In the genomic region with DNA sequence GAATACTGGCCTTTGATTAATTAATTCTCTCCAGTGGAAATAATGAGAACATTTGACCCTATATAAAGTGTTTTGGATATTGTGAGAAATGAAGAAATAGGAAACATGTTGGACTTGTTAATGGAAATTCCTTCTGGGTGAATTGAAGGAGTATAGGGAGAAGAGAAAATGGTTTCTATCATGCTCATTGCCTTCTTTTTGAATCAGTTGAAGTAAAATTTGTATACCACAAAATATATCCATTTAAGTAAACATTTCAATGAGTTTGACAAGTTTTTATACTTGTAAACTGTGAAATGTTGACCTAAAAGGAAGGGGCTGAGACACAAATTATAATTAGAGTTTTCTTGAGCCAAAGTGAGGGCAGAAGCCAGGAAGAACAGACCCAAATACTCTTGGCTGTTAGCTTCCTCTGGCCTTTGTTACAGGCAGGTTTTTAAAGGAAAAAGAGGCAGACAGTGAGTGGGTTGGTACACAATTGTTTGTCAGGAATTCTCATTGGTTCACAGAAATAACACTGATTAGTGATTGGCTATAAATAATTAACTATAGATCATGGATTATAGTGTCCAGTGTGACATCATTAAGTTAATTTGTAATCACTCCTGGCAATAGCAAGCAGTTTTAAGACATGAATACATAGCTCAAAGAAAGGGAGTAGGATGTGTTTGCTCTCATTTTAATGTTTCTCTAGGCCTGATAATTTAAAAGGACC, we compare ENCODE assay signal across 19 cellular contexts. TPM values are rescaled to one million over a fixed set of nuclear protein-coding genes. Genes with fewer than 3 reads are reported as not detected.
DNase-seq lines count a peak whose midpoint lies in the region; ATAC-seq, FAIRE-seq and TF ChIP-seq lines count a peak whose summit lies in the region.
"Had no signal": no experiment of that assay in that cellular context is flagged by ENCODE, and none has a peak within 500 bp of the region (broad histone marks: within the 10 kb centered on the region; RNA-seq: fewer than 3 reads in every experiment).

No MANE protein-coding gene starts in this region.

- H3K18ac ChIP-seq in IMR-90 (ENCODE audit: low read depth, low read length) (peak overlapping the region; percentile 96), neuronal stem cell (ENCODE audit: low read length) (no peak overlapping the region)

- H4K5ac ChIP-seq in IMR-90 (ENCODE audit: low read depth, low read length): peak overlapping the region; percentile 92

- H2BK20ac ChIP-seq in IMR-90 (ENCODE audit: low read depth, low read length): peak overlapping the region; percentile 95

- no peak overlapping the region for H2AK9ac ChIP-seq in IMR-90 (replicated peaks; ENCODE audit: low read depth, low read length, poor library complexity)

- FAIRE-seq in endothelial cell of umbilical vein (lab: Jason Lieb, UNC): no peak

- H2AFZ ChIP-seq in IMR-90 (replicated peaks; ENCODE audit: low read length, poor library complexity) (no peak overlapping the region), endothelial cell of umbilical vein (ENCODE audit: low read depth, low read length) (peak overlapping the region; percentile 33), neuronal stem cell (ENCODE audit: low read length) (peak overlapping the region; percentile 32)

- no peaks in the 10 kb centered on the region for H4K20me1 ChIP-seq in IMR-90 (ENCODE audit: insufficient read depth, low read length)
- no peaks in the 10 kb centered on the region for H4K20me1 ChIP-seq in endothelial cell of umbilical vein (replicated peaks; ENCODE audit: control insufficient read depth, extremely low read depth, insufficient read depth, low read length)

- in situ Hi-C loops in IMR-90 (cut with MboI; ENCODE audit: low sequenced_read_pairs): no loop called here

- H3K4me3 ChIP-seq in AG04450 (ENCODE audit: low read depth, low read length): no peak overlapping the region
- H3K4me3 ChIP-seq in IMR-90 (ENCODE audit: insufficient read depth, low read depth, low read length): no peak overlapping the region
- H3K4me3 ChIP-seq in endothelial cell of umbilical vein (replicated peaks in 1 of 3; ENCODE audit: insufficient read depth in 1 of 3, low read depth in 1 of 3, low read length in 3 of 3): no peak overlapping the region
- H3K4me3 ChIP-seq in neuronal stem cell (ENCODE audit: low read length in 2 of 2): no peak overlapping the region
- H3K4me3 ChIP-seq: ascending aorta, heart right ventricle, psoas muscle had no signal

- TF ChIP-seq POLR2A in IMR-90 (IDR thresholded peaks at IDR 0.05; ENCODE audit: low read depth, low read length): no peak
- no peak for TF ChIP-seq POLR2A in endothelial cell of umbilical vein (IDR thresholded peaks at IDR 0.05; ENCODE audit: low read depth, low read length)

- peak overlapping the region; percentile 46; the same call in 1 of the 2 replicates for H3K14ac ChIP-seq in IMR-90 (replicated peaks; ENCODE audit: low read depth, low read length)
- no peak overlapping the region for H3K14ac ChIP-seq in neuronal stem cell (ENCODE audit: low read length)

- peak overlapping the region; percentile 55; the same call in 1 of the 2 replicates for H3K56ac ChIP-seq in IMR-90 (ENCODE audit: extremely low read depth, insufficient read depth, low read length)

- no peak overlapping the region for H2BK12ac ChIP-seq in neuronal stem cell (ENCODE audit: low read length)

- H3K9me1 ChIP-seq in IMR-90 (ENCODE audit: insufficient read depth, low read length) (no peaks in the 10 kb centered on the region), endothelial cell of umbilical vein (replicated peaks; ENCODE audit: control insufficient read depth, extremely low read depth, insufficient read depth, low read length) (no peaks in the 10 kb centered on the region)

- POLR2A ChIA-PET in AG04450 (lab: Yijun Ruan, JAX): no interaction called here
- POLR2A ChIA-PET in IMR-90 (lab: Charles Lee; ENCODE audit: unreplicated experiment): no interaction called here
- POLR2A ChIA-PET in endothelial cell of umbilical vein (lab: Charles Lee): no interaction called here

- intact Hi-C loops in IMR-90 (cut with micrococcal nuclease): no loop called here
- intact Hi-C loops in endothelial cell of umbilical vein (cut with micrococcal nuclease): no loop called here

- H3K4me1 ChIP-seq in IMR-90 (ENCODE audit: control insufficient read depth, insufficient read depth, low read length) (peaks cover 7% of the 10 kb centered on the region), endothelial cell of umbilical vein (ENCODE audit: control insufficient read depth, extremely low read depth, insufficient read depth, low read length) (peaks cover 23% of the 10 kb centered on the region), neuronal stem cell (ENCODE audit: control insufficient read depth in 2 of 2, insufficient read depth in 1 of 2, low read depth in 1 of 2, low read length in 2 of 2) (no peaks in the 10 kb centered on the region)
- H3K4me1 ChIP-seq: ascending aorta, psoas muscle had no signal

- no peak for TF ChIP-seq RAD21 in IMR-90 (IDR thresholded peaks at IDR 0.05; ENCODE audit: low read length)

- H2BK120ac ChIP-seq in IMR-90 (ENCODE audit: low read depth, low read length) (peak overlapping the region; percentile 87; the same call in 1 of the 2 replicates), neuronal stem cell (ENCODE audit: low read depth, low read length) (no peak overlapping the region)

- peak overlapping the region; percentile 63 for H2BK5ac ChIP-seq in IMR-90 (ENCODE audit: low read depth, low read length, poor library complexity, severe bottlenecking)
- no peak overlapping the region for H2BK5ac ChIP-seq in neuronal stem cell (ENCODE audit: low read length)

- H3K4ac ChIP-seq in IMR-90 (ENCODE audit: low read depth, low read length): peak overlapping the region; percentile 80; the same call in 1 of the 2 replicates
- no peak overlapping the region for H3K4ac ChIP-seq in neuronal stem cell (ENCODE audit: low read length)

- H3K9me3 ChIP-seq in AG04450 (ENCODE audit: control insufficient read depth, insufficient read depth, low read length): no peaks in the 10 kb centered on the region
- no peaks in the 10 kb centered on the region for H3K9me3 ChIP-seq in IMR-90 (ENCODE audit: control insufficient read depth, insufficient read depth, low read length)
- H3K9me3 ChIP-seq in endothelial cell of umbilical vein (replicated peaks; ENCODE audit: control insufficient read depth, insufficient read depth, low read length): no peaks in the 10 kb centered on the region
- no peaks in the 10 kb centered on the region for H3K9me3 ChIP-seq in neuronal stem cell (replicated peaks in 1 of 2; ENCODE audit: control insufficient read depth in 2 of 2, insufficient read depth in 1 of 2, low read depth in 1 of 2, low read length in 2 of 2)
- H3K9me3 ChIP-seq: ascending aorta, heart right ventricle, psoas muscle had no signal

- peak overlapping the region; percentile 18; the same call in 1 of the 2 replicates for H3K23ac ChIP-seq in IMR-90 (ENCODE audit: low read depth, low read length)
- H3K23ac ChIP-seq in neuronal stem cell (ENCODE audit: low read depth, low read length, poor library complexity): no peak overlapping the region

- peak overlapping the region; percentile 44 to 59 for H4K8ac ChIP-seq in IMR-90 (ENCODE audit: low read depth in 2 of 2, low read length in 2 of 2)
- H4K8ac ChIP-seq in neuronal stem cell (ENCODE audit: low read depth, low read length): no peak overlapping the region

- H4K91ac ChIP-seq in IMR-90 (ENCODE audit: insufficient read depth, low read depth, low read length) (peak overlapping the region; percentile 73), neuronal stem cell (ENCODE audit: low read depth, low read length, poor library complexity) (no peak overlapping the region)

- CTCF ChIA-PET in AG04450 (lab: Charles Lee): interaction anchor here (1.3 to 2.6 kb wide), 3 partner anchors 49 to 80 kb away, joined by 3 to 15 read pairs (median 3); no protein-coding TSS in a partner anchor
- CTCF ChIA-PET in IMR-90 (lab: Yijun Ruan, JAX): no interaction called here
- CTCF ChIA-PET in endothelial cell of umbilical vein (lab: Charles Lee): interaction anchor here (0.6 to 1.5 kb wide), 3 partner anchors 12 to 49 kb away, joined by 3 to 5 read pairs (median 3); no protein-coding TSS in a partner anchor

- peak overlapping the region; percentile 43; the same call in 1 of the 2 replicates for H3K4me2 ChIP-seq in IMR-90 (ENCODE audit: low read depth, low read length)
- peak overlapping the region; percentile 47 for H3K4me2 ChIP-seq in endothelial cell of umbilical vein (ENCODE audit: insufficient read depth, low read length)
- no peak overlapping the region for H3K4me2 ChIP-seq in neuronal stem cell (ENCODE audit: insufficient read depth, low read length, poor library complexity, severe bottlenecking)

- H2BK15ac ChIP-seq in IMR-90 (ENCODE audit: low read depth, low read length) (peak overlapping the region; percentile 84; the same call in 2 of the 3 replicates), neuronal stem cell (ENCODE audit: low read length) (no peak overlapping the region)

- TF ChIP-seq CTCF in AG04450 (IDR thresholded peaks at IDR 0.05; ENCODE audit: low read depth, low read length) (no peak), IMR-90 (conservative IDR thresholded peaks at IDR 0.05; ENCODE audit: low read depth, low read length) (no peak), endothelial cell of umbilical vein (IDR thresholded peaks at IDR 0.05; ENCODE audit: extremely low read depth in 1 of 2, insufficient read depth in 1 of 2, low read depth in 1 of 2, low read length in 2 of 2) (no peak)

- ATAC-seq in IMR-90 (ENCODE audit: low read depth): no peak
- ATAC-seq: heart right ventricle, left colon, psoas muscle, T-cell had no signal

- H2AK5ac ChIP-seq in IMR-90 (ENCODE audit: low read depth, low read length) (0 out of 2 replicates have a peak overlapping the region, but pooled peaks have one; percentile 78), neuronal stem cell (ENCODE audit: low read depth, low read length) (no peak overlapping the region)

- H3K79me1 ChIP-seq in IMR-90 (ENCODE audit: low read depth in 1 of 2, low read length in 2 of 2) (no peaks in the 10 kb centered on the region), neuronal stem cell (ENCODE audit: low read depth, low read length) (no peaks in the 10 kb centered on the region)

- no TSS peak for BruUV-seq in IMR-90 (replicated peaks; lab: Mats Ljungman, UMichigan)
- BruUV-seq in endothelial cell of umbilical vein (replicated peaks; lab: Mats Ljungman, UMichigan): no TSS peak

- no peak overlapping the region for H3K9ac ChIP-seq in IMR-90 (ENCODE audit: low read depth, low read length)
- peak overlapping the region; percentile 48 for H3K9ac ChIP-seq in endothelial cell of umbilical vein (replicated peaks; ENCODE audit: extremely low read depth, insufficient read depth, low read length)
- no peak overlapping the region for H3K9ac ChIP-seq in neuronal stem cell (ENCODE audit: low read depth, low read length, poor library complexity)

- H3K27ac ChIP-seq in AG04450 (ENCODE audit: low read depth, low read length) (peak overlapping the region; percentile 74), IMR-90 (ENCODE audit: insufficient read depth, low read length) (peak overlapping the region; percentile 73), endothelial cell of umbilical vein (ENCODE audit: insufficient read depth, low read depth, low read length) (peak overlapping the region; percentile 90), neuronal stem cell (replicated peaks; ENCODE audit: low read length) (no peak overlapping the region)
- H3K27ac ChIP-seq: psoas muscle, WERI-Rb-1 had no signal

- H3K79me2 ChIP-seq in endothelial cell of umbilical vein (ENCODE audit: control insufficient read depth, insufficient read depth, low read length): no peaks in the 10 kb centered on the region

- DNase-seq in AG04450 (ENCODE audit: low read depth, low spot score) (no peak), IMR-90 (peak; percentile 13), endothelial cell of umbilical vein (ENCODE audit: low read depth, low spot score) (peak; percentile 52), neuronal stem cell (ENCODE audit: low spot score) (no peak), SKM-1 treated with dmso at 0.1 percent for 144 hours (lab: John Stamatoyannopoulos, UW; ENCODE audit: unreplicated experiment) (no peak), NCI-H524 treated with DMSO at 0.1 percent for 48 hours (lab: John Stamatoyannopoulos, UW) (no peak), SW480 (ENCODE audit: low spot score) (no peak), NCI-H2081 treated with DMSO at 0.1 percent for 48 hours (lab: John Stamatoyannopoulos, UW) (no peak)
- DNase-seq: DMS153, heart right ventricle, left colon, NCI-H510A, psoas muscle, T-cell, WERI-Rb-1 had no signal

- H3K36me3 ChIP-seq in IMR-90 (ENCODE audit: control insufficient read depth, insufficient read depth, low read length) (no peaks in the 10 kb centered on the region), endothelial cell of umbilical vein (ENCODE audit: control insufficient read depth in 2 of 2, extremely low read depth in 1 of 2, insufficient read depth in 2 of 2, low read length in 2 of 2) (no peaks in the 10 kb centered on the region), neuronal stem cell (replicated peaks in 1 of 2; ENCODE audit: control insufficient read depth in 2 of 2, insufficient read depth in 2 of 2, low read length in 2 of 2) (no peaks in the 10 kb centered on the region)
- H3K36me3 ChIP-seq: ascending aorta, heart right ventricle, WERI-Rb-1 had no signal

- no peaks in the 10 kb centered on the region for H3K27me3 ChIP-seq in AG04450 (ENCODE audit: control insufficient read depth, insufficient read depth, low read length)
- H3K27me3 ChIP-seq in IMR-90 (ENCODE audit: control insufficient read depth, insufficient read depth, low read length): no peaks in the 10 kb centered on the region
- H3K27me3 ChIP-seq in endothelial cell of umbilical vein (ENCODE audit: control insufficient read depth in 2 of 2, insufficient read depth in 2 of 2, low read length in 2 of 2): no peaks in the 10 kb centered on the region
- H3K27me3 ChIP-seq in neuronal stem cell (ENCODE audit: control insufficient read depth in 3 of 3, insufficient read depth in 3 of 3, low read depth in 1 of 3, low read length in 3 of 3): no peaks in the 10 kb centered on the region
- H3K27me3 ChIP-seq: ascending aorta had no signal

- dilution Hi-C loops in IMR-90 (cut with HindIII; ENCODE audit: low sequenced_read_pairs, unreplicated experiment): no loop called here
- dilution Hi-C loops in endothelial cell of umbilical vein (cut with MboI; ENCODE audit: extremely low pct_ligation_motif_present, low sequenced_read_pairs): no loop called here

RNA-seq across cellular contexts. Expression of a gene that starts 0.8 kb away (rescaled TPM):
- polyA plus RNA-seq in AG04450 (2011; rRNA removed) (not detected in 2 replicates), IMR-90 (2012; rRNA removed) (not detected in 2 replicates), endothelial cell of umbilical vein (not detected in 2 replicates)
- polyA minus RNA-seq in AG04450 (2011; rRNA and poly(A)+ RNA removed): not detected in 2 replicates
- total RNA-seq in IMR-90 (2012; rRNA removed) (not detected in 2 replicates), endothelial cell of umbilical vein (not detected in 2 replicates)
- not detected in 2 replicates for polyA plus RNA-seq in IMR-90 (2012; cell fraction: cytosol; rRNA removed)
- polyA plus RNA-seq in IMR-90 (2012; cell fraction: nucleus; rRNA removed; ENCODE audit: low replicate concordance): not detected in 2 replicates
- not detected in 2 replicates for polyA plus RNA-seq in endothelial cell of umbilical vein (2011; cell fraction: cytosol; rRNA removed)
- not detected in 2 replicates for polyA plus RNA-seq in endothelial cell of umbilical vein (2011; cell fraction: nucleus; rRNA removed)
- polyA plus RNA-seq in endothelial cell of umbilical vein (2012): not detected in 2 replicates
- polyA minus RNA-seq in endothelial cell of umbilical vein: not detected in 2 replicates
- not detected for polyA minus RNA-seq in endothelial cell of umbilical vein (2011; cell fraction: cytosol; rRNA and poly(A)+ RNA removed)
- not detected in 2 replicates for polyA minus RNA-seq in endothelial cell of umbilical vein (2011; cell fraction: nucleus; rRNA and poly(A)+ RNA removed)
- polyA plus RNA-seq in neuronal stem cell (2013, experiment 1 of 2): not detected
- not detected for polyA plus RNA-seq in neuronal stem cell (2013, experiment 2 of 2)
- total RNA-seq: activated CD8-positive, alpha-beta memory T cell treated with anti-CD3 and anti-CD28 coated beads for 36 hours; activated T-helper 2 cell treated with anti-CD3 and anti-CD28 coated beads, Interferon-gamma antibody, Interleukin-2, Interleukin-4, amounts not matched to agents 10 μg/mL and 5 μg/mL and 100 μg/mL, durations not matched to agents 14 hours and 24 hours and 36 hours; ascending aorta; heart right ventricle; left colon; myocyte; psoas muscle; T-cell had no signal
- polyA plus RNA-seq: heart right ventricle had no signal

RNA-seq across cellular contexts. Expression of a gene that starts 34.2 kb away (rescaled TPM):
- polyA plus RNA-seq in AG04450 (2011; rRNA removed): 0.19 and 0.24 TPM in 2 replicates
- 0.43 TPM in 1 of 2 replicates, not detected in the other for polyA minus RNA-seq in AG04450 (2011; rRNA and poly(A)+ RNA removed)
- total RNA-seq in IMR-90 (2012; rRNA removed): 0.28 TPM in 1 of 2 replicates, not detected in the other
- polyA plus RNA-seq in IMR-90 (2012; rRNA removed): 0.29 and 0.44 TPM in 2 replicates
- not detected in 2 replicates for polyA plus RNA-seq in IMR-90 (2012; cell fraction: cytosol; rRNA removed)
- 0.67 and 3.9 TPM in 2 replicates for polyA plus RNA-seq in IMR-90 (2012; cell fraction: nucleus; rRNA removed; ENCODE audit: low replicate concordance)
- 0.86 and 0.95 TPM in 2 replicates for total RNA-seq in endothelial cell of umbilical vein
- polyA plus RNA-seq in endothelial cell of umbilical vein: 0.52 and 0.68 TPM in 2 replicates
- polyA plus RNA-seq in endothelial cell of umbilical vein (2011; cell fraction: cytosol; rRNA removed): 0.20 TPM in 1 of 2 replicates, not detected in the other
- polyA plus RNA-seq in endothelial cell of umbilical vein (2011; cell fraction: nucleus; rRNA removed): 1.5 and 2.1 TPM in 2 replicates
- polyA plus RNA-seq in endothelial cell of umbilical vein (2012): 0.30 and 0.59 TPM in 2 replicates
- 0.53 TPM in 1 of 2 replicates, not detected in the other for polyA minus RNA-seq in endothelial cell of umbilical vein
- polyA minus RNA-seq in endothelial cell of umbilical vein (2011; cell fraction: cytosol; rRNA and poly(A)+ RNA removed): not detected
- 0.58 TPM in 1 of 2 replicates, not detected in the other for polyA minus RNA-seq in endothelial cell of umbilical vein (2011; cell fraction: nucleus; rRNA and poly(A)+ RNA removed)
- 0.17 TPM for polyA plus RNA-seq in neuronal stem cell (2013, experiment 1 of 2)
- polyA plus RNA-seq in neuronal stem cell (2013, experiment 2 of 2): 0.22 TPM
- total RNA-seq: myocyte had no signal

Comparison
In these comparisons a context has a peak if more than half of its experiments do, and no peak if none do; other contexts are left out.
1. DNase-seq: peak in IMR-90 (single experiment) and endothelial cell of umbilical vein (single experiment); none in AG04450 (single experiment), neuronal stem cell (single experiment), SKM-1 treated with dmso at 0.1 percent for 144 hours (single experiment), NCI-H524 treated with DMSO at 0.1 percent for 48 hours (single experiment), SW480 (single experiment) and NCI-H2081 treated with DMSO at 0.1 percent for 48 hours (single experiment).